In the genomic region with DNA sequence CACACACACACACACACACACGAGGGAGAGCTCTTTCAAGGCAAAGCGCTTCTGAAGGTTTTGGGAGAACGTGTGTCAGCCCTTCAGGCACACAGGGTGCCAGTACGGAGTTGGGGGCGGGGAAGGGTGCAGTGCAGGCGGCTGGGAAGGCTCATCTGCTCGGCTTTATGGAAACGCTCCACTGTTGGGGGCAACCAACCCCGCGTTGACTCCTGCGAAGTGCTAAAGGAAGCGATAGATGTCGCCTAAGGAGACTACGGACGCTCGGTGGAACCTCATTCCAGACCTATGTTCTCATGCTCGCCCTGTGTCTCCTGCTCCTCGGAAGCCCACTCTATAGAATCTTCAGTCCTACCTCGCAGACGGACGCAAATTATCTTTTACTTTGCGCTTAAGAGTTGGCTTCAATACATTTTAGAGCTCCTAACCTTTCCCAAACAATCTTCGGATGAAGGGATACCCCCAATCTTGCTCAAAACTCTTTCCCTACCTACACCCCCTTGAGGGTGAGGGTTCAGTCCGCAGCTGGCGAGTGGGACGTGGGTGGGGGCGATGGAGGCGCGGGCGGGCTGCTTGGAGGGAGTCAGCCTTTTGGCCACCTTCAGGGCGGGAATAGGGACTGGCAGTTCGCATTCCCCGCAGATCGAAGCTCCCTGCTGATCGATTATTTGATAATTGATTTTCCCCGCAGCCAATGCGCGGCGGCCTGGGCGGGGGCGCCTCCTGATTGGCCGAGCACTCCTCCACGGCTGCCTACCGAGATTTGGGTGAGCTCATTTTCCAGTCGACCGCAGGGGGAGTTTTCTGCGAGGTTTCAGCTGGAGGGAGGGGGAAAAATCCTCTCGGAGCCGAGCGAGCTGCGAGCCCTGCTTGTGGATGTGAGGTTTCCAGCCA, we compare ENCODE assay signal across 2 cellular contexts.
TF ChIP-seq lines count a peak whose summit lies in the region.

No MANE protein-coding gene starts in this region.

TF ChIP-seq in SK-N-SH, 30 proteins besides CTCF, POLR2A, EP300 and RAD21 (continued from another document):
- TF ChIP-seq POLR2AphosphoS5 (IDR thresholded peaks at IDR 0.05; ENCODE audit: low read depth, low read length) = peak; percentile 88
- no peak for TF ChIP-seq RCOR1 (IDR thresholded peaks at IDR 0.05; ENCODE audit: low read length)
- peak; percentile 89 for TF ChIP-seq TAF1 (IDR thresholded peaks at IDR 0.05; ENCODE audit: borderline replicate concordance, low read depth, low read length)
- TF ChIP-seq NFIC (IDR thresholded peaks at IDR 0.05; ENCODE audit: borderline replicate concordance) = 0 out of 2 replicates have a peak, but pooled peaks have one; percentile 27
- no peak for TF ChIP-seq NRF1 (IDR thresholded peaks at IDR 0.05; ENCODE audit: low read depth, low read length)
- TF ChIP-seq, protein P1, sequence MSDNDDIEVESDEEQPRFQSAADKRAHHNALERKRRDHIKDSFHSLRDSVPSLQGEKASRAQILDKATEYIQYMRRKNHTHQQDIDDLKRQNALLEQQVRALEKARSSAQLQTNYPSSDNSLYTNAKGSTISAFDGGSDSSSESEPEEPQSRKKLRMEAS (IDR thresholded peaks at IDR 0.05; ENCODE audit: low read depth) = peak; percentile 66
- peak; percentile 59; the same call in 1 of the 2 replicates for TF ChIP-seq ELF1 (IDR thresholded peaks at IDR 0.05)
- 0 out of 2 replicates have a peak, but pooled peaks have one; percentile 21 for TF ChIP-seq YY1 (IDR thresholded peaks at IDR 0.05; ENCODE audit: low read depth)
- no peak for TF ChIP-seq SIN3A (IDR thresholded peaks at IDR 0.05; ENCODE audit: borderline replicate concordance, low read depth, low read length)
- TF ChIP-seq RFX5 (IDR thresholded peaks at IDR 0.05; ENCODE audit: low read length) = no peak
- no peak for TF ChIP-seq RXRA (IDR thresholded peaks at IDR 0.05; ENCODE audit: borderline replicate concordance, low read depth)
- TF ChIP-seq JUND (IDR thresholded peaks at IDR 0.05) = peak; percentile 28; the same call in 1 of the 2 replicates
- TF ChIP-seq GATA2 (CRISPR knock-in tag; IDR thresholded peaks at IDR 0.05) = peak; percentile 48

TF ChIP-seq in H1, 55 proteins besides CTCF, POLR2A, EP300 and RAD21 (continued from another document):
- TF ChIP-seq, protein P2, sequence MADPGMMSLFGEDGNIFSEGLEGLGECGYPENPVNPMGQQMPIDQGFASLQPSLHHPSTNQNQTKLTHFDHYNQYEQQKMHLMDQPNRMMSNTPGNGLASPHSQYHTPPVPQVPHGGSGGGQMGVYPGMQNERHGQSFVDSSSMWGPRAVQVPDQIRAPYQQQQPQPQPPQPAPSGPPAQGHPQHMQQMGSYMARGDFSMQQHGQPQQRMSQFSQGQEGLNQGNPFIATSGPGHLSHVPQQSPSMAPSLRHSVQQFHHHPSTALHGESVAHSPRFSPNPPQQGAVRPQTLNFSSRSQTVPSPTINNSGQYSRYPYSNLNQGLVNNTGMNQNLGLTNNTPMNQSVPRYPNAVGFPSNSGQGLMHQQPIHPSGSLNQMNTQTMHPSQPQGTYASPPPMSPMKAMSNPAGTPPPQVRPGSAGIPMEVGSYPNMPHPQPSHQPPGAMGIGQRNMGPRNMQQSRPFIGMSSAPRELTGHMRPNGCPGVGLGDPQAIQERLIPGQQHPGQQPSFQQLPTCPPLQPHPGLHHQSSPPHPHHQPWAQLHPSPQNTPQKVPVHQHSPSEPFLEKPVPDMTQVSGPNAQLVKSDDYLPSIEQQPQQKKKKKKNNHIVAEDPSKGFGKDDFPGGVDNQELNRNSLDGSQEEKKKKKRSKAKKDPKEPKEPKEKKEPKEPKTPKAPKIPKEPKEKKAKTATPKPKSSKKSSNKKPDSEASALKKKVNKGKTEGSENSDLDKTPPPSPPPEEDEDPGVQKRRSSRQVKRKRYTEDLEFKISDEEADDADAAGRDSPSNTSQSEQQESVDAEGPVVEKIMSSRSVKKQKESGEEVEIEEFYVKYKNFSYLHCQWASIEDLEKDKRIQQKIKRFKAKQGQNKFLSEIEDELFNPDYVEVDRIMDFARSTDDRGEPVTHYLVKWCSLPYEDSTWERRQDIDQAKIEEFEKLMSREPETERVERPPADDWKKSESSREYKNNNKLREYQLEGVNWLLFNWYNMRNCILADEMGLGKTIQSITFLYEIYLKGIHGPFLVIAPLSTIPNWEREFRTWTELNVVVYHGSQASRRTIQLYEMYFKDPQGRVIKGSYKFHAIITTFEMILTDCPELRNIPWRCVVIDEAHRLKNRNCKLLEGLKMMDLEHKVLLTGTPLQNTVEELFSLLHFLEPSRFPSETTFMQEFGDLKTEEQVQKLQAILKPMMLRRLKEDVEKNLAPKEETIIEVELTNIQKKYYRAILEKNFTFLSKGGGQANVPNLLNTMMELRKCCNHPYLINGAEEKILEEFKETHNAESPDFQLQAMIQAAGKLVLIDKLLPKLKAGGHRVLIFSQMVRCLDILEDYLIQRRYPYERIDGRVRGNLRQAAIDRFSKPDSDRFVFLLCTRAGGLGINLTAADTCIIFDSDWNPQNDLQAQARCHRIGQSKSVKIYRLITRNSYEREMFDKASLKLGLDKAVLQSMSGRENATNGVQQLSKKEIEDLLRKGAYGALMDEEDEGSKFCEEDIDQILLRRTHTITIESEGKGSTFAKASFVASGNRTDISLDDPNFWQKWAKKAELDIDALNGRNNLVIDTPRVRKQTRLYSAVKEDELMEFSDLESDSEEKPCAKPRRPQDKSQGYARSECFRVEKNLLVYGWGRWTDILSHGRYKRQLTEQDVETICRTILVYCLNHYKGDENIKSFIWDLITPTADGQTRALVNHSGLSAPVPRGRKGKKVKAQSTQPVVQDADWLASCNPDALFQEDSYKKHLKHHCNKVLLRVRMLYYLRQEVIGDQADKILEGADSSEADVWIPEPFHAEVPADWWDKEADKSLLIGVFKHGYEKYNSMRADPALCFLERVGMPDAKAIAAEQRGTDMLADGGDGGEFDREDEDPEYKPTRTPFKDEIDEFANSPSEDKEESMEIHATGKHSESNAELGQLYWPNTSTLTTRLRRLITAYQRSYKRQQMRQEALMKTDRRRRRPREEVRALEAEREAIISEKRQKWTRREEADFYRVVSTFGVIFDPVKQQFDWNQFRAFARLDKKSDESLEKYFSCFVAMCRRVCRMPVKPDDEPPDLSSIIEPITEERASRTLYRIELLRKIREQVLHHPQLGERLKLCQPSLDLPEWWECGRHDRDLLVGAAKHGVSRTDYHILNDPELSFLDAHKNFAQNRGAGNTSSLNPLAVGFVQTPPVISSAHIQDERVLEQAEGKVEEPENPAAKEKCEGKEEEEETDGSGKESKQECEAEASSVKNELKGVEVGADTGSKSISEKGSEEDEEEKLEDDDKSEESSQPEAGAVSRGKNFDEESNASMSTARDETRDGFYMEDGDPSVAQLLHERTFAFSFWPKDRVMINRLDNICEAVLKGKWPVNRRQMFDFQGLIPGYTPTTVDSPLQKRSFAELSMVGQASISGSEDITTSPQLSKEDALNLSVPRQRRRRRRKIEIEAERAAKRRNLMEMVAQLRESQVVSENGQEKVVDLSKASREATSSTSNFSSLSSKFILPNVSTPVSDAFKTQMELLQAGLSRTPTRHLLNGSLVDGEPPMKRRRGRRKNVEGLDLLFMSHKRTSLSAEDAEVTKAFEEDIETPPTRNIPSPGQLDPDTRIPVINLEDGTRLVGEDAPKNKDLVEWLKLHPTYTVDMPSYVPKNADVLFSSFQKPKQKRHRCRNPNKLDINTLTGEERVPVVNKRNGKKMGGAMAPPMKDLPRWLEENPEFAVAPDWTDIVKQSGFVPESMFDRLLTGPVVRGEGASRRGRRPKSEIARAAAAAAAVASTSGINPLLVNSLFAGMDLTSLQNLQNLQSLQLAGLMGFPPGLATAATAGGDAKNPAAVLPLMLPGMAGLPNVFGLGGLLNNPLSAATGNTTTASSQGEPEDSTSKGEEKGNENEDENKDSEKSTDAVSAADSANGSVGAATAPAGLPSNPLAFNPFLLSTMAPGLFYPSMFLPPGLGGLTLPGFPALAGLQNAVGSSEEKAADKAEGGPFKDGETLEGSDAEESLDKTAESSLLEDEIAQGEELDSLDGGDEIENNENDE (IDR thresholded peaks at IDR 0.05; ENCODE audit: insufficient replicate concordance, low read length) = no peak
- TF ChIP-seq NRF1 (IDR thresholded peaks at IDR 0.05; ENCODE audit: low read depth, low read length) (no peak), TCF12 (IDR thresholded peaks at IDR 0.05; ENCODE audit: low read depth, low read length) (no peak), ASH2L (IDR thresholded peaks at IDR 0.05; ENCODE audit: low read length) (peak; percentile 14), CBX8 (IDR thresholded peaks at IDR 0.05; ENCODE audit: borderline replicate concordance, low read depth, low read length) (no peak), NANOG (IDR thresholded peaks at IDR 0.05; ENCODE audit: insufficient read depth, low read depth, low read length, poor library complexity, severe bottlenecking) (no peak), CHD1 (IDR thresholded peaks at IDR 0.05; ENCODE audit: low read depth, low read length) (peak; percentile 85), BRCA1 (IDR thresholded peaks at IDR 0.05; ENCODE audit: low read depth, low read length) (no peak), RBBP5 (IDR thresholded peaks at IDR 0.05; ENCODE audit: borderline replicate concordance, low read depth, low read length) (no peak), CHD2 (IDR thresholded peaks at IDR 0.05; ENCODE audit: low read length) (peak; percentile 56), SIX5 (IDR thresholded peaks at IDR 0.05; ENCODE audit: low read depth, low read length) (no peak), GABPA (IDR thresholded peaks at IDR 0.05; ENCODE audit: borderline replicate concordance, insufficient read depth, low read length) (no peak), SRF (IDR thresholded peaks at IDR 0.05; ENCODE audit: low read depth, low read length) (no peak), KDM5A (IDR thresholded peaks at IDR 0.05; ENCODE audit: low read length) (no peak), POU5F1 (IDR thresholded peaks at IDR 0.05; ENCODE audit: low read depth, low read length) (no peak), CREB1 (IDR thresholded peaks at IDR 0.05) (peak; percentile 15; the same call in 1 of the 2 replicates), HDAC2 (IDR thresholded peaks at IDR 0.05; ENCODE audit: borderline replicate concordance in 1 of 2, low read depth in 2 of 2, low read length in 2 of 2) (0 out of 4 replicates have a peak, but pooled peaks of 1 of the 2 experiments have one; percentile 31), ZNF274 (IDR thresholded peaks at IDR 0.05; ENCODE audit: borderline replicate concordance, extremely low read depth, low read length) (no peak), RXRA (IDR thresholded peaks at IDR 0.05; ENCODE audit: insufficient read depth, low read depth, low read length) (no peak), TBP (IDR thresholded peaks at IDR 0.05; ENCODE audit: low read depth, low read length) (no peak), GTF2F1 (IDR thresholded peaks at IDR 0.05; ENCODE audit: borderline replicate concordance, low read depth, low read length) (no peak), HDAC6 (IDR thresholded peaks at IDR 0.05; ENCODE audit: low read depth, low read length) (no peak), RNF2 (IDR thresholded peaks at IDR 0.05; ENCODE audit: borderline replicate concordance, low read depth, low read length, missing control alignments, poor library complexity, severe bottlenecking) (no peak), KDM4A (IDR thresholded peaks at IDR 0.05; ENCODE audit: low read depth, low read length, severe bottlenecking) (peak; percentile 64), CEBPB (IDR thresholded peaks at IDR 0.05; ENCODE audit: low read depth, low read length) (no peak), SP2 (IDR thresholded peaks at IDR 0.05; ENCODE audit: low read length) (no peak; the same call in 1 of the 2 replicates), SIRT6 (IDR thresholded peaks at IDR 0.05; ENCODE audit: low read length) (no peak), EZH2 (IDR thresholded peaks at IDR 0.05; ENCODE audit: low read depth, low read length, severe bottlenecking) (peak; percentile 25), SAP30 (IDR thresholded peaks at IDR 0.05; ENCODE audit: insufficient read depth, insufficient replicate concordance, low read length) (no peak), BCL11A (IDR thresholded peaks at IDR 0.05; ENCODE audit: low read depth in 2 of 2, low read length in 2 of 2) (no peak), CBX5 (IDR thresholded peaks at IDR 0.05; ENCODE audit: low read depth, low read length) (no peak)
- TF ChIP-seq, protein P3, sequence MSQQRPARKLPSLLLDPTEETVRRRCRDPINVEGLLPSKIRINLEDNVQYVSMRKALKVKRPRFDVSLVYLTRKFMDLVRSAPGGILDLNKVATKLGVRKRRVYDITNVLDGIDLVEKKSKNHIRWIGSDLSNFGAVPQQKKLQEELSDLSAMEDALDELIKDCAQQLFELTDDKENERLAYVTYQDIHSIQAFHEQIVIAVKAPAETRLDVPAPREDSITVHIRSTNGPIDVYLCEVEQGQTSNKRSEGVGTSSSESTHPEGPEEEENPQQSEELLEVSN (IDR thresholded peaks at IDR 0.05) = no peak; the same call in 1 of the 2 replicates
- TF ChIP-seq, protein P4, sequence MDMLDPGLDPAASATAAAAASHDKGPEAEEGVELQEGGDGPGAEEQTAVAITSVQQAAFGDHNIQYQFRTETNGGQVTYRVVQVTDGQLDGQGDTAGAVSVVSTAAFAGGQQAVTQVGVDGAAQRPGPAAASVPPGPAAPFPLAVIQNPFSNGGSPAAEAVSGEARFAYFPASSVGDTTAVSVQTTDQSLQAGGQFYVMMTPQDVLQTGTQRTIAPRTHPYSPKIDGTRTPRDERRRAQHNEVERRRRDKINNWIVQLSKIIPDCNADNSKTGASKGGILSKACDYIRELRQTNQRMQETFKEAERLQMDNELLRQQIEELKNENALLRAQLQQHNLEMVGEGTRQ (IDR thresholded peaks at IDR 0.05; ENCODE audit: low read length) = no peak
- TF ChIP-seq, protein P5, sequence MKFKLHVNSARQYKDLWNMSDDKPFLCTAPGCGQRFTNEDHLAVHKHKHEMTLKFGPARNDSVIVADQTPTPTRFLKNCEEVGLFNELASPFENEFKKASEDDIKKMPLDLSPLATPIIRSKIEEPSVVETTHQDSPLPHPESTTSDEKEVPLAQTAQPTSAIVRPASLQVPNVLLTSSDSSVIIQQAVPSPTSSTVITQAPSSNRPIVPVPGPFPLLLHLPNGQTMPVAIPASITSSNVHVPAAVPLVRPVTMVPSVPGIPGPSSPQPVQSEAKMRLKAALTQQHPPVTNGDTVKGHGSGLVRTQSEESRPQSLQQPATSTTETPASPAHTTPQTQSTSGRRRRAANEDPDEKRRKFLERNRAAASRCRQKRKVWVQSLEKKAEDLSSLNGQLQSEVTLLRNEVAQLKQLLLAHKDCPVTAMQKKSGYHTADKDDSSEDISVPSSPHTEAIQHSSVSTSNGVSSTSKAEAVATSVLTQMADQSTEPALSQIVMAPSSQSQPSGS (IDR thresholded peaks at IDR 0.05; ENCODE audit: low read length) = no peak; the same call in 1 of the 2 replicates
- TF ChIP-seq, protein P6, sequence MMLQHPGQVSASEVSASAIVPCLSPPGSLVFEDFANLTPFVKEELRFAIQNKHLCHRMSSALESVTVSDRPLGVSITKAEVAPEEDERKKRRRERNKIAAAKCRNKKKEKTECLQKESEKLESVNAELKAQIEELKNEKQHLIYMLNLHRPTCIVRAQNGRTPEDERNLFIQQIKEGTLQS (IDR thresholded peaks at IDR 0.05; ENCODE audit: insufficient read depth, low read depth, low read length) = no peak
